ENCODE assay signal across 14 cellular contexts in genomic region chr6:158519761-158520160, GRCh38.
"Had no signal": no experiment of that assay in that cellular context is flagged by ENCODE, and none has a peak within 500 bp of the region (broad histone marks: within the 10 kb centered on the region; RNA-seq: fewer than 3 reads in every experiment).

No MANE protein-coding gene starts in this region.

- H3K9me3 Mint-ChIP-seq: activated B cell treated with CpG ODN at 0.5 μM for 24 hours; activated CD4-positive, alpha-beta T cell treated with anti-CD3 and anti-CD28 coated beads, Interleukin-2, amount 10 ng/mL, durations not matched to agents 24 days and 14 days; activated CD8-positive, alpha-beta T cell treated with anti-CD3 and anti-CD28 coated beads for 36 hours; activated naive CD4-positive, alpha-beta T cell treated with anti-CD3 and anti-CD28 coated beads for 36 hours; activated T-cell treated with anti-CD3 and anti-CD28 coated beads, Interleukin-2, amount 50 U/mL, for 4 hours; natural killer cell had no signal

- H3K27ac ChIP-seq: esophagus squamous epithelium had no signal

- H3K36me3 Mint-ChIP-seq: natural killer cell had no signal

- H3K36me3 ChIP-seq: esophagus squamous epithelium had no signal

- H3K4me3 ChIP-seq: esophagus squamous epithelium had no signal

- H3K9me3 ChIP-seq: esophagus squamous epithelium had no signal

- H3K27ac Mint-ChIP-seq: activated B cell treated with CpG ODN at 0.5 μM for 24 hours; activated CD4-positive, alpha-beta T cell treated with anti-CD3 and anti-CD28 coated beads, Interleukin-2, amount 10 ng/mL, durations not matched to agents 24 days and 14 days; activated CD8-positive, alpha-beta T cell treated with anti-CD3 and anti-CD28 coated beads for 36 hours; activated naive CD4-positive, alpha-beta T cell treated with anti-CD3 and anti-CD28 coated beads for 36 hours; natural killer cell had no signal

- H3K4me3 Mint-ChIP-seq: activated B cell treated with CpG ODN at 0.5 μM for 24 hours; activated CD4-positive, alpha-beta T cell treated with anti-CD3 and anti-CD28 coated beads, Interleukin-2, amount 10 ng/mL, durations not matched to agents 24 days and 14 days; activated CD8-positive, alpha-beta T cell treated with anti-CD3 and anti-CD28 coated beads for 36 hours; activated naive CD4-positive, alpha-beta T cell treated with anti-CD3 and anti-CD28 coated beads for 36 hours; activated T-cell treated with anti-CD3 and anti-CD28 coated beads, Interleukin-2, amount 50 U/mL, for 4 hours; natural killer cell had no signal

- DNase-seq: activated B cell treated with CpG ODN at 0.5 μM for 24 hours; activated CD4-positive, alpha-beta T cell treated with anti-CD3 and anti-CD28 coated beads, Interleukin-2, amount 10 ng/mL, durations not matched to agents 24 days and 14 days; activated CD8-positive, alpha-beta T cell treated with anti-CD3 and anti-CD28 coated beads for 36 hours; activated naive CD4-positive, alpha-beta T cell treated with anti-CD3 and anti-CD28 coated beads for 36 hours; activated T-cell treated with anti-CD3 and anti-CD28 coated beads, Interleukin-2, amount 50 U/mL, for 4 hours; aorta; effector memory CD4-positive, alpha-beta T cell; esophagus squamous epithelium; mesendoderm; natural killer cell; retina; stimulated activated CD8-positive, alpha-beta memory T cell treated with anti-CD3 and anti-CD28 coated beads, Interleukin-4, amount 100 ng/mL, for 48 hours; stimulated activated naive CD4-positive, alpha-beta T cell; SW 1271 had no signal

- ATAC-seq: activated CD8-positive, alpha-beta T cell treated with anti-CD3 and anti-CD28 coated beads for 36 hours; activated T-cell treated with anti-CD3 and anti-CD28 coated beads, Interleukin-2, amount 50 U/mL, for 4 hours had no signal
